1 cellular context compared by ENCODE assay signal in genomic region chr13:71309905-71310304, GRCh38.
TF ChIP-seq lines count a peak whose summit lies in the region.

No MANE protein-coding gene starts in this region.

TF ChIP-seq in IMR-90, 13 proteins besides CTCF, POLR2A, EP300 and RAD21 (continued from another document):
- TF ChIP-seq, protein P1, sequence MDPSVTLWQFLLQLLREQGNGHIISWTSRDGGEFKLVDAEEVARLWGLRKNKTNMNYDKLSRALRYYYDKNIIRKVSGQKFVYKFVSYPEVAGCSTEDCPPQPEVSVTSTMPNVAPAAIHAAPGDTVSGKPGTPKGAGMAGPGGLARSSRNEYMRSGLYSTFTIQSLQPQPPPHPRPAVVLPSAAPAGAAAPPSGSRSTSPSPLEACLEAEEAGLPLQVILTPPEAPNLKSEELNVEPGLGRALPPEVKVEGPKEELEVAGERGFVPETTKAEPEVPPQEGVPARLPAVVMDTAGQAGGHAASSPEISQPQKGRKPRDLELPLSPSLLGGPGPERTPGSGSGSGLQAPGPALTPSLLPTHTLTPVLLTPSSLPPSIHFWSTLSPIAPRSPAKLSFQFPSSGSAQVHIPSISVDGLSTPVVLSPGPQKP (IDR thresholded peaks at IDR 0.05; ENCODE audit: borderline replicate concordance, low read depth, low read length), result no peak
- TF ChIP-seq MXI1 (IDR thresholded peaks at IDR 0.05; ENCODE audit: borderline replicate concordance, low read depth, low read length) (no peak), SMC3 (IDR thresholded peaks at IDR 0.05; ENCODE audit: low read depth, low read length) (no peak), RFX5 (IDR thresholded peaks at IDR 0.05; ENCODE audit: low read depth, low read length) (no peak), FOS (IDR thresholded peaks at IDR 0.05; ENCODE audit: low read depth, low read length) (no peak), CHD1 (IDR thresholded peaks at IDR 0.05; ENCODE audit: low read depth, low read length) (no peak), MAZ (IDR thresholded peaks at IDR 0.05; ENCODE audit: borderline replicate concordance, low read depth, low read length) (no peak), BHLHE40 (IDR thresholded peaks at IDR 0.05; ENCODE audit: low read depth, low read length) (no peak)
- TF ChIP-seq, protein P2, sequence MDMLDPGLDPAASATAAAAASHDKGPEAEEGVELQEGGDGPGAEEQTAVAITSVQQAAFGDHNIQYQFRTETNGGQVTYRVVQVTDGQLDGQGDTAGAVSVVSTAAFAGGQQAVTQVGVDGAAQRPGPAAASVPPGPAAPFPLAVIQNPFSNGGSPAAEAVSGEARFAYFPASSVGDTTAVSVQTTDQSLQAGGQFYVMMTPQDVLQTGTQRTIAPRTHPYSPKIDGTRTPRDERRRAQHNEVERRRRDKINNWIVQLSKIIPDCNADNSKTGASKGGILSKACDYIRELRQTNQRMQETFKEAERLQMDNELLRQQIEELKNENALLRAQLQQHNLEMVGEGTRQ (IDR thresholded peaks at IDR 0.05; ENCODE audit: low read depth, low read length), result no peak
TF ChIP-seq in IMR-90: peak in this region for 0.
